27 cellular contexts compared by ENCODE assay signal in genomic region chr15:43402255-43402654, GRCh38.
"Had no signal": no experiment of that assay in that cellular context is flagged by ENCODE, and none has a peak within 500 bp of the region (broad histone marks: within the 10 kb centered on the region; RNA-seq: fewer than 3 reads in every experiment).

No MANE protein-coding gene starts in this region.

- H3K27me3 Mint-ChIP-seq: naive B cell had no signal

- H3K27me3 ChIP-seq: esophagus muscularis mucosa, gastroesophageal sphincter, left lung, suprapubic skin, thyroid gland, upper lobe of left lung, uterus had no signal

- H3K4me3 Mint-ChIP-seq: immature natural killer cell, naive B cell, nephron had no signal

- H3K36me3 ChIP-seq: uterus had no signal

- FAIRE-seq: endometrium, keratinocyte had no signal

- H3K4me3 ChIP-seq: coronary artery, esophagus muscularis mucosa, gastroesophageal sphincter, left lung, lower lobe of right lung, psoas muscle, suprapubic skin, thyroid gland, upper lobe of left lung, uterus had no signal

- ATAC-seq: gastroesophageal sphincter, left lung, lower lobe of right lung, psoas muscle, sciatic nerve had no signal

- H3K4me1 Mint-ChIP-seq: immature natural killer cell, naive B cell had no signal

- H3K9me3 ChIP-seq: esophagus muscularis mucosa, gastroesophageal sphincter, left lung, lower lobe of right lung, psoas muscle, suprapubic skin, thyroid gland, upper lobe of left lung, uterus had no signal

- DNase-seq: effector CD8-positive, alpha-beta T cell; glutamatergic neuron; immature natural killer cell; left lung; lower lobe of right lung; mesenchymal stem cell; midbrain; naive B cell; occipital lobe; psoas muscle; retina; stimulated activated CD4-positive, alpha-beta T cell treated with anti-CD3 and anti-CD28 coated beads, Interleukin-2, amount 100 ng/mL, for 24 hours; stimulated activated CD4-positive, alpha-beta T cell treated with anti-CD3 and anti-CD28 coated beads, Interleukin-4, amount 100 ng/mL, for 4 hours; stimulated activated naive CD4-positive, alpha-beta T cell treated with Interleukin-2 at 50 U/mL for 16 hours; thyroid gland; upper lobe of left lung; uterus had no signal

- H3K27ac ChIP-seq: coronary artery, epithelial cell of prostate, esophagus muscularis mucosa, gastroesophageal sphincter, left lung, lower lobe of right lung, parathyroid adenoma, psoas muscle, suprapubic skin, thyroid gland, upper lobe of left lung, uterus had no signal

- H3K27ac Mint-ChIP-seq: nephron had no signal

- H3K9me3 Mint-ChIP-seq: immature natural killer cell, naive B cell, nephron had no signal

- H3K4me1 ChIP-seq: gastroesophageal sphincter, left lung, lower lobe of right lung, parathyroid adenoma, psoas muscle, suprapubic skin, thyroid gland, upper lobe of left lung, uterus had no signal
